ENCODE assay signal across 8 cellular contexts in the genomic region with DNA sequence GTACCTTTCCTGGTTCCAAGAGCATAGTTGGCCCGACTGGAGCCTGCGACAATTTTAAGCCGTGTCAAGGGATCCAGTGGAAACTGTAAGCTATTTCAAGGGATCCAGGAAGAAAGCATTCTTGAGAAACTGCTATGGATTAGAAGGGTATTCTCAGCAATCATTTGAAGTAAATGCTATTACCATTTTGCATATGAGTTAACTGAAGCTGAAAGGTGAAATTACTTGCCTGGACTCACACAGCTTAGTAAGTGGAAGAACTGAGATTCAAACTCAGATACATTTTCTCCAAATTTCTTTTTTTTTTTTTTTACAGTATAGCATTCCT. TPM values are rescaled to one million over a fixed set of nuclear protein-coding genes. Genes with fewer than 3 reads are reported as not detected.
DNase-seq lines count a peak whose midpoint lies in the region; ATAC-seq, FAIRE-seq and TF ChIP-seq lines count a peak whose summit lies in the region.

No MANE protein-coding gene starts in this region.

- TF ChIP-seq CTCF in Caco-2 (IDR thresholded peaks at IDR 0.05; ENCODE audit: insufficient read depth in 1 of 2, low read depth in 1 of 2, low read length in 1 of 2, severe bottlenecking in 1 of 2, unreplicated experiment in 1 of 2), result no peak
- no peak for TF ChIP-seq CTCF in neutrophil (IDR thresholded peaks at IDR 0.05)

- no peaks in the 10 kb centered on the region for H3K36me3 Mint-ChIP-seq in Caco-2 (ENCODE audit: insufficient read depth, unreplicated experiment)

- POLR2A ChIA-PET in Caco-2 (lab: Charles Lee), result interaction anchor here (1.2 to 2.0 kb wide), 2 partner anchors 24 to 159 kb away, joined by 9 to 11 read pairs; a partner anchor contains a TSS

- peak overlapping the region; percentile 89 for H3K27ac Mint-ChIP-seq in Caco-2 (ENCODE audit: unreplicated experiment)

- no peaks in the 10 kb centered on the region for H3K27me3 ChIP-seq in Caco-2 (replicated peaks; ENCODE audit: control insufficient read depth, insufficient read depth, low read length)
- no peaks in the 10 kb centered on the region for H3K27me3 ChIP-seq in MG63
- H3K27me3 ChIP-seq in endocrine pancreas (ENCODE audit: control insufficient read depth, insufficient read depth, low read length), result no peaks in the 10 kb centered on the region
- no peaks in the 10 kb centered on the region for H3K27me3 ChIP-seq in neutrophil

- peaks cover 2% of the 10 kb centered on the region for H3K27me3 Mint-ChIP-seq in Caco-2 (ENCODE audit: insufficient read depth, unreplicated experiment)

- CTCF ChIA-PET in Caco-2 (lab: Charles Lee), result interaction anchor here (0.6 kb wide), 1 partner anchor 369 kb away, joined by 3 read pairs; no protein-coding TSS in a partner anchor

- peak overlapping the region; percentile 81 for H3K27ac ChIP-seq in neutrophil

- BruUV-seq in Caco-2 (replicated peaks; lab: Mats Ljungman, UMichigan), result TSS peak; percentile 73

- no peaks in the 10 kb centered on the region for H3K36me3 ChIP-seq in Caco-2 (ENCODE audit: control insufficient read depth, insufficient read depth, low read length)
- H3K36me3 ChIP-seq in MG63, result peaks cover 7% of the 10 kb centered on the region
- H3K36me3 ChIP-seq in endocrine pancreas (ENCODE audit: control insufficient read depth, insufficient read depth, low read length), result no peaks in the 10 kb centered on the region
- H3K36me3 ChIP-seq in neutrophil, result no peaks in the 10 kb centered on the region

- H3K4me3 ChIP-seq in Caco-2 (ENCODE audit: low read depth, low read length), result peak overlapping the region; percentile 47
- peak overlapping the region; percentile 74 for H3K4me3 ChIP-seq in MG63
- peak overlapping the region; percentile 97 for H3K4me3 ChIP-seq in endocrine pancreas (ENCODE audit: control insufficient read depth, insufficient read depth, low read length)
- H3K4me3 ChIP-seq in neutrophil (ENCODE audit: low read depth in 1 of 2, low read length in 1 of 2), result peak overlapping the region; percentile 69 to 78

- no peaks in the 10 kb centered on the region for H3K4me1 Mint-ChIP-seq in Caco-2 (ENCODE audit: low read depth, unreplicated experiment)

- peak overlapping the region; percentile 97 for H3K9ac ChIP-seq in endocrine pancreas (ENCODE audit: control insufficient read depth, insufficient read depth, low read length)

- intact Hi-C loops in Caco-2 (cut with micrococcal nuclease; ENCODE audit: unreplicated experiment), result loop anchor here (5.0 kb wide), 1 partner anchor 135 kb away; a partner anchor contains a TSS

- DNase-seq in Caco-2 (no peak), MG63 (no peak), UCSD-AML1 (lab: John Stamatoyannopoulos, UW; ENCODE audit: unreplicated experiment) (no peak), RCC 7860 (ENCODE audit: low spot score) (no peak)
- no peak for DNase-seq in activated CD4-positive, alpha-beta T cell treated with anti-CD3 and anti-CD28 coated beads, Interleukin-2, amount 50 U/mL, for 1 hour

- peak overlapping the region; percentile 88 for H3K4me3 Mint-ChIP-seq in Caco-2 (ENCODE audit: unreplicated experiment)

- H3K9me3 ChIP-seq in Caco-2, result no peaks in the 10 kb centered on the region
- H3K9me3 ChIP-seq in MG63, result no peaks in the 10 kb centered on the region
- H3K9me3 ChIP-seq in endocrine pancreas (ENCODE audit: control insufficient read depth, low read length), result no peaks in the 10 kb centered on the region
- no peaks in the 10 kb centered on the region for H3K9me3 ChIP-seq in neutrophil

- H3K9me3 Mint-ChIP-seq in Caco-2 (ENCODE audit: unreplicated experiment), result peaks cover 12% of the 10 kb centered on the region

- FAIRE-seq in RCC 7860 (lab: Jason Lieb, UNC), result no peak

- 0 out of 2 replicates have a peak, but pooled peaks cover 6% of the 10 kb centered on the region for H3K4me1 ChIP-seq in Caco-2
- peaks cover 6% of the 10 kb centered on the region for H3K4me1 ChIP-seq in endocrine pancreas (ENCODE audit: control insufficient read depth, insufficient read depth, low read length)
- H3K4me1 ChIP-seq in neutrophil (ENCODE audit: control insufficient read depth in 1 of 2, insufficient read depth in 1 of 2, low read depth in 1 of 2, low read length in 1 of 2), result peaks cover 13 to 17% of the 10 kb centered on the region in 2 experiments

- no peak for ATAC-seq in GM19023 (IDR thresholded peaks at IDR 0.05; ENCODE audit: unreplicated experiment)

RNA-seq across cellular contexts. Expression of a gene that starts 0.6 kb away (rescaled TPM):
- total RNA-seq in Caco-2 (2022), result 2.6 and 3.2 TPM in 2 replicates
- total RNA-seq in MG63 (2014; rRNA removed; shearing (Covaris generic); ENCODE audit: low replicate concordance), result 0.74 and 2.3 TPM in 2 replicates

RNA-seq across cellular contexts. Expression of a gene that starts 23.5 kb away (rescaled TPM):
- total RNA-seq in Caco-2 (2022), result 6.4 and 9.1 TPM in 2 replicates
- 5.2 TPM in 2 replicates for total RNA-seq in MG63 (2014; rRNA removed; shearing (Covaris generic); ENCODE audit: low replicate concordance)

RNA-seq across cellular contexts. Expression of a gene that starts 54.9 kb away (rescaled TPM):
- total RNA-seq in Caco-2 (2022), result 2.5 and 2.6 TPM in 2 replicates
- total RNA-seq in MG63 (2014; rRNA removed; shearing (Covaris generic); ENCODE audit: low replicate concordance), result 2.6 and 2.8 TPM in 2 replicates

Comparison
In these comparisons a context has a peak if more than half of its experiments do, and no peak if none do; other contexts are left out.
1. H3K4me3 ChIP-seq: peak in every context shown above with its lines; median percentile 97 in endocrine pancreas; 74 in MG63; 74 in neutrophil; 47 in Caco-2.